ENCODE assay signal across 10 cellular contexts in the genomic region with DNA sequence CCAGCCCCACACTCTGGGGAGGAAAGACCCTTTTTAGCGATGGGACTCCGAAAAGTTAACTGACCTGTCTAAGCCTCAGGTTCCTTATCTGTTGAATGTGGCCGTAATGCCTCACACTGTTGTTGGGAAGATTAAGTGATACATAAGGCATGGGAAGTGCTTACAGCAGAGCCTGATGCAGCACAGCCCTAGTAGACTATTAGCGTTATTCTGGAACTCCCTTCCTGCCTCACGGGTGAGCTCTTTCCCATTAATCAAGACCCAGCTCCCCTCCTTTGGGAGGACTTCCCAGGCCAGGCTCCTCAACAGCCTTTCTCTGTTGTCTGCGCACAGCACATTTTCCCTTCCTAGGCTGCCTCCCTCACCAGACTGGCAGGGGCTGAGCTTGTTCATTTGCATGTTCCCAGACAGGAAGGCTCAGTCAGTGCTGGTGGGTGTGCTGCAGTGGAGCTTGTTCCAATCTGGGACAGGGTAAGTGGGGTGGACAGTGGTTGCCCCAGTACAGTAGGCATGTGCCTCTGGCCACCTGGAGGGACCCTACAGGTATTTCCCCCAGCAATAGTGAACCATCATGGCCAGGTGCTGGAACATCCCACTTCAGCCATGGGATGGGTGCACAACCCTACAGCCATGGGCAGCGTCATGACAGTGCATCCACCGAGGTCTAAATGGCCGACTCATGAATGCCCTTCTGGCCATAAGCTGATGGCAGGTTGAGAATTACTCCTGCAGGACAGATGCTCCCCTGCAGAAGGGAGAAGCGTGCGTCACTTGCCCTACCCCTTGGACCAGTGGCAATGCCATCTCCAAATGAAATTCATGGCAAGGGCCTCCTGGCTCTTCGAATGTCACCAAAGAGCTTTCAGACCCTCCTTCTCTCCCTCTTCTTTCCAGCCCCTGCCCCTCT. TPM values are rescaled to one million over a fixed set of nuclear protein-coding genes. Genes with fewer than 3 reads are reported as not detected.
DNase-seq lines count a peak whose midpoint lies in the region; ATAC-seq and TF ChIP-seq lines count a peak whose summit lies in the region.
"Had no signal": no experiment of that assay in that cellular context is flagged by ENCODE, and none has a peak within 500 bp of the region (broad histone marks: within the 10 kb centered on the region; RNA-seq: fewer than 3 reads in every experiment).

No MANE protein-coding gene starts in this region.

- H3K27me3 ChIP-seq in Loucy (ENCODE audit: insufficient read depth, low read length, poor library complexity, severe bottlenecking), result no peaks in the 10 kb centered on the region
- no peaks in the 10 kb centered on the region for H3K27me3 ChIP-seq in esophagus muscularis mucosa
- H3K27me3 ChIP-seq in MM.1S (replicated peaks; ENCODE audit: insufficient read depth, low read length), result no peaks in the 10 kb centered on the region

- H3K4me3 Mint-ChIP-seq in stimulated activated naive B cell treated with anti-CD40 and anti-IgM and Interleukin-4, amounts not matched to agents 10 μg/mL and 1 μg/mL and 100 μg/mL, for 72 hours, result peak overlapping the region; percentile 80

- WGBS in esophagus muscularis mucosa, result 83% methylated on average over 12 of the region's 12 CpGs

- peak in 1 of 2 donors; percentile 1 for ATAC-seq in stimulated activated naive B cell treated with anti-CD40 and anti-IgM and Interleukin-4, amounts not matched to agents 10 μg/mL and 1 μg/mL and 100 μg/mL, for 72 hours (replicated peaks)
- ATAC-seq in HG02610 (IDR thresholded peaks at IDR 0.05; ENCODE audit: unreplicated experiment), result no peak

- no peak for TF ChIP-seq EP300 in esophagus muscularis mucosa (IDR thresholded peaks at IDR 0.05)

- no peaks in the 10 kb centered on the region for H3F3A ChIP-seq in Loucy (ENCODE audit: low read depth)
- H3F3A ChIP-seq in MM.1S (ENCODE audit: insufficient read depth, low read length), result no peaks in the 10 kb centered on the region

- H3K4me1 Mint-ChIP-seq in stimulated activated naive B cell treated with anti-CD40 and anti-IgM and Interleukin-4, amounts not matched to agents 10 μg/mL and 1 μg/mL and 100 μg/mL, for 72 hours, result peaks cover 43 to 57% of the 10 kb centered on the region in 2 donors

- no peaks in the 10 kb centered on the region for H3K36me3 ChIP-seq in Loucy (ENCODE audit: insufficient read depth, low read length)
- H3K36me3 ChIP-seq in esophagus muscularis mucosa, result no peaks in the 10 kb centered on the region
- no peaks in the 10 kb centered on the region for H3K36me3 ChIP-seq in MM.1S (replicated peaks; ENCODE audit: insufficient read depth, low read length)

- H3K4me2 ChIP-seq in Loucy (ENCODE audit: low read depth, low read length, poor library complexity, severe bottlenecking), result peak overlapping the region; percentile 48
- H3K4me2 ChIP-seq in MM.1S (ENCODE audit: low read depth, low read length), result no peak overlapping the region

- H3K9me3 Mint-ChIP-seq in stimulated activated naive B cell treated with anti-CD40 and anti-IgM and Interleukin-4, amounts not matched to agents 10 μg/mL and 1 μg/mL and 100 μg/mL, for 72 hours, result no peaks in the 10 kb centered on the region
- H3K9me3 Mint-ChIP-seq: naive B cell had no signal

- H3K4me1 ChIP-seq in Loucy (ENCODE audit: insufficient read depth, low read length, poor library complexity, severe bottlenecking) (peaks cover 28% of the 10 kb centered on the region), esophagus muscularis mucosa (peaks cover 8 to 21% (median 14%) of the 10 kb centered on the region in 4 donors), MM.1S (ENCODE audit: low read length) (no peaks in the 10 kb centered on the region)

- peak; percentile 57 for DNase-seq in activated CD8-positive, alpha-beta memory T cell treated with anti-CD3 and anti-CD28 coated beads for 24 hours
- DNase-seq in activated CD8-positive, alpha-beta memory T cell treated with anti-CD3 and anti-CD28 coated beads, Interleukin-2, amount 50 U/mL, for 4 hours, result no peak
- DNase-seq in esophagus muscularis mucosa (ENCODE audit: extremely low spot score), result no peak
- no peak for DNase-seq in stimulated activated naive B cell treated with anti-CD40 and anti-IgM and Interleukin-4, amounts not matched to agents 10 μg/mL and 1 μg/mL and 100 μg/mL, for 72 hours
- no peak for DNase-seq in NK-92 (lab: John Stamatoyannopoulos, UW; ENCODE audit: unreplicated experiment)
- DNase-seq in MM.1S, result no peak
- DNase-seq: naive B cell, NCI-H1105 treated with DMSO at 0.1 percent for 48 hours had no signal

- no peaks in the 10 kb centered on the region for H3K27me3 Mint-ChIP-seq in stimulated activated naive B cell treated with anti-CD40 and anti-IgM and Interleukin-4, amounts not matched to agents 10 μg/mL and 1 μg/mL and 100 μg/mL, for 72 hours
- H3K27me3 Mint-ChIP-seq: naive B cell had no signal

- H3K4me3 ChIP-seq in Loucy (ENCODE audit: low read length, poor library complexity, severe bottlenecking), result no peak overlapping the region
- no peak overlapping the region for H3K4me3 ChIP-seq in esophagus muscularis mucosa
- no peak overlapping the region for H3K4me3 ChIP-seq in MM.1S (ENCODE audit: low read length)

- H3K9ac ChIP-seq in Loucy (ENCODE audit: low read depth, low read length, poor library complexity, severe bottlenecking), result peak overlapping the region; percentile 61
- no peak overlapping the region for H3K9ac ChIP-seq in MM.1S (ENCODE audit: low read length)

- H3K27ac Mint-ChIP-seq in stimulated activated naive B cell treated with anti-CD40 and anti-IgM and Interleukin-4, amounts not matched to agents 10 μg/mL and 1 μg/mL and 100 μg/mL, for 72 hours, result peak overlapping the region; percentile 98

- H3K9me3 ChIP-seq in Loucy (ENCODE audit: insufficient read depth, low read depth, low read length), result no peaks in the 10 kb centered on the region
- H3K9me3 ChIP-seq in esophagus muscularis mucosa, result no peaks in the 10 kb centered on the region
- no peaks in the 10 kb centered on the region for H3K9me3 ChIP-seq in MM.1S (replicated peaks; ENCODE audit: insufficient read depth, low read length)

- no peaks in the 10 kb centered on the region for H3K36me3 Mint-ChIP-seq in stimulated activated naive B cell treated with anti-CD40 and anti-IgM and Interleukin-4, amounts not matched to agents 10 μg/mL and 1 μg/mL and 100 μg/mL, for 72 hours
- H3K36me3 Mint-ChIP-seq: naive B cell had no signal

- H3K9me2 ChIP-seq in Loucy (replicated peaks; ENCODE audit: low read depth, low read length) (no peaks in the 10 kb centered on the region), MM.1S (replicated peaks; ENCODE audit: insufficient read depth, low read length) (no peaks in the 10 kb centered on the region)

- H2AFZ ChIP-seq in Loucy (ENCODE audit: low read length) (peak overlapping the region; percentile 84), MM.1S (ENCODE audit: low read length) (no peak overlapping the region)

- TF ChIP-seq POLR2A in esophagus muscularis mucosa (IDR thresholded peaks at IDR 0.05; ENCODE audit: low read depth), result no peak

- TF ChIP-seq CTCF in Loucy (conservative IDR thresholded peaks at IDR 0.05; ENCODE audit: low read length) (no peak), esophagus muscularis mucosa (IDR thresholded peaks at IDR 0.05) (no peak), MM.1S (IDR thresholded peaks at IDR 0.05; ENCODE audit: low read length) (no peak)

- no peaks in the 10 kb centered on the region for H4K20me1 ChIP-seq in Loucy (ENCODE audit: insufficient read depth, low read length, poor library complexity, severe bottlenecking)
- no peaks in the 10 kb centered on the region for H4K20me1 ChIP-seq in MM.1S (ENCODE audit: insufficient read depth, low read length)

- intact Hi-C loops in esophagus muscularis mucosa (cut with DNase I), result no loop called here

- H3K79me2 ChIP-seq in Loucy (ENCODE audit: insufficient read depth, low read length) (no peaks in the 10 kb centered on the region), MM.1S (ENCODE audit: low read length) (no peaks in the 10 kb centered on the region)

- H3K27ac ChIP-seq in esophagus muscularis mucosa (replicated peaks in 1 of 4), result peak overlapping the region in 3 of 4 donors; percentile 27 to 57 (median 47)
- H3K27ac ChIP-seq in MM.1S (ENCODE audit: low read length), result no peak overlapping the region

RNA-seq across cellular contexts. Expression of a gene that starts 5.8 kb away (rescaled TPM):
- 10 to 100 TPM in 1 of 4 donors, 1 to 10 TPM in 3; 7.7 to 11.8 (median 8.1) TPM for total RNA-seq in esophagus muscularis mucosa

RNA-seq across cellular contexts. Expression of a gene that starts 57.6 kb away (rescaled TPM):
- total RNA-seq in esophagus muscularis mucosa, result 10 to 100 TPM; 35.6 to 55.6 (median 43.0) TPM
